8 cellular contexts compared by ENCODE assay signal in genomic region chr12:122887817-122888212, GRCh38. TPM values are rescaled to one million over a fixed set of nuclear protein-coding genes. Genes with fewer than 3 reads are reported as not detected.
A peak's percentile ranks its signal among the peaks of the same experiment; 100 is the strongest.
DNase-seq lines count a peak whose midpoint lies in the region; ATAC-seq and TF ChIP-seq lines count a peak whose summit lies in the region.

No MANE protein-coding gene starts in this region.

- H3K4me3 ChIP-seq in adrenal gland (peak overlapping the region in 1 of 4 donors; percentile 39), neural cell (ENCODE audit: low read length) (peak overlapping the region; percentile 30)

- H3K79me2 ChIP-seq in neural cell (replicated peaks; ENCODE audit: insufficient read depth, low read length) = peaks cover 84% of the 10 kb centered on the region

- H3K27me3 ChIP-seq in adrenal gland (no peaks in the 10 kb centered on the region), neural cell (ENCODE audit: insufficient read depth, low read depth, low read length) (no peaks in the 10 kb centered on the region)

- H3F3A ChIP-seq in neural cell (ENCODE audit: insufficient read depth, low read length, poor library complexity, severe bottlenecking) = peaks cover 7% of the 10 kb centered on the region

- intact Hi-C loops in adrenal gland (cut with DNase I) = no loop called here

- H3K36me3 ChIP-seq in adrenal gland (replicated peaks in 1 of 2) (no peaks in the 10 kb centered on the region), neural cell (ENCODE audit: insufficient read depth, low read length) (no peaks in the 10 kb centered on the region)

- H3K9me3 ChIP-seq in adrenal gland (replicated peaks in 1 of 3) = no peaks in the 10 kb centered on the region
- no peaks in the 10 kb centered on the region for H3K9me3 ChIP-seq in neural cell (ENCODE audit: low read length)

- no peak for TF ChIP-seq POLR2A in adrenal gland (IDR thresholded peaks at IDR 0.05)

- 34 to 55% (median 45%) methylated on average over 5 of the region's 5 CpGs for WGBS in adrenal gland, 4 donors

- H3K4me1 ChIP-seq in adrenal gland (replicated peaks in 1 of 2) = peaks cover 78 to 86% of the 10 kb centered on the region in 2 donors

- H2AFZ ChIP-seq in neural cell (ENCODE audit: low read depth, low read length) = no peak overlapping the region

- peaks cover 3% of the 10 kb centered on the region for H4K20me1 ChIP-seq in neural cell (ENCODE audit: insufficient read depth)

- no peak overlapping the region for H3K9ac ChIP-seq in neural cell (ENCODE audit: low read length)

- no peak for TF ChIP-seq CTCF in adrenal gland (IDR thresholded peaks at IDR 0.05)
- no peak for TF ChIP-seq CTCF in neural cell (IDR thresholded peaks at IDR 0.05; ENCODE audit: poor library complexity, severe bottlenecking)

- TF ChIP-seq RAD21 in neural cell (conservative IDR thresholded peaks at IDR 0.05) = no peak

- H3K27ac ChIP-seq in adrenal gland (peak overlapping the region; percentile 82 to 95 (median 87)), neural cell (ENCODE audit: low read length) (peak overlapping the region; percentile 47)

- TF ChIP-seq EP300 in neural cell (conservative IDR thresholded peaks at IDR 0.05; ENCODE audit: poor library complexity, severe bottlenecking) = no peak

- no peaks in the 10 kb centered on the region for H3K9me2 ChIP-seq in neural cell (ENCODE audit: insufficient read depth, low read length)

- ATAC-seq in GM18517 (IDR thresholded peaks at IDR 0.05; ENCODE audit: unreplicated experiment) = peak; percentile 35
- ATAC-seq in HG02870 (IDR thresholded peaks at IDR 0.05; ENCODE audit: unreplicated experiment) = peak; percentile 22
- ATAC-seq in GM21360 (IDR thresholded peaks at IDR 0.05; ENCODE audit: unreplicated experiment) = no peak

- DNase-seq in adrenal gland (peak in 1 of 7 donors; percentile 47), mucosa of gallbladder (ENCODE audit: low spot score) (no peak), hypothalamus (lab: John Stamatoyannopoulos, UW) (no peak)
- DNase-seq in stimulated activated CD4-positive, alpha-beta T cell treated with anti-CD3 and anti-CD28 coated beads, Interleukin-2, amount 100 ng/mL, for 48 hours = no peak

- H3K4me2 ChIP-seq in neural cell (ENCODE audit: low read length) = no peak overlapping the region

TF ChIP-seq in neural cell, 6 proteins besides CTCF, POLR2A, EP300 and RAD21:
- TF ChIP-seq MXI1 (conservative IDR thresholded peaks at IDR 0.05; ENCODE audit: poor library complexity, severe bottlenecking) (no peak), EZH2 (IDR thresholded peaks at IDR 0.05; ENCODE audit: borderline replicate concordance, insufficient read depth, low read length, poor library complexity, severe bottlenecking) (no peak), SMC3 (conservative IDR thresholded peaks at IDR 0.05; ENCODE audit: poor library complexity) (no peak), TAF1 (IDR thresholded peaks at IDR 0.05; ENCODE audit: low read depth) (no peak), POLR2AphosphoS5 (IDR thresholded peaks at IDR 0.05) (no peak)
- TF ChIP-seq, protein P1, sequence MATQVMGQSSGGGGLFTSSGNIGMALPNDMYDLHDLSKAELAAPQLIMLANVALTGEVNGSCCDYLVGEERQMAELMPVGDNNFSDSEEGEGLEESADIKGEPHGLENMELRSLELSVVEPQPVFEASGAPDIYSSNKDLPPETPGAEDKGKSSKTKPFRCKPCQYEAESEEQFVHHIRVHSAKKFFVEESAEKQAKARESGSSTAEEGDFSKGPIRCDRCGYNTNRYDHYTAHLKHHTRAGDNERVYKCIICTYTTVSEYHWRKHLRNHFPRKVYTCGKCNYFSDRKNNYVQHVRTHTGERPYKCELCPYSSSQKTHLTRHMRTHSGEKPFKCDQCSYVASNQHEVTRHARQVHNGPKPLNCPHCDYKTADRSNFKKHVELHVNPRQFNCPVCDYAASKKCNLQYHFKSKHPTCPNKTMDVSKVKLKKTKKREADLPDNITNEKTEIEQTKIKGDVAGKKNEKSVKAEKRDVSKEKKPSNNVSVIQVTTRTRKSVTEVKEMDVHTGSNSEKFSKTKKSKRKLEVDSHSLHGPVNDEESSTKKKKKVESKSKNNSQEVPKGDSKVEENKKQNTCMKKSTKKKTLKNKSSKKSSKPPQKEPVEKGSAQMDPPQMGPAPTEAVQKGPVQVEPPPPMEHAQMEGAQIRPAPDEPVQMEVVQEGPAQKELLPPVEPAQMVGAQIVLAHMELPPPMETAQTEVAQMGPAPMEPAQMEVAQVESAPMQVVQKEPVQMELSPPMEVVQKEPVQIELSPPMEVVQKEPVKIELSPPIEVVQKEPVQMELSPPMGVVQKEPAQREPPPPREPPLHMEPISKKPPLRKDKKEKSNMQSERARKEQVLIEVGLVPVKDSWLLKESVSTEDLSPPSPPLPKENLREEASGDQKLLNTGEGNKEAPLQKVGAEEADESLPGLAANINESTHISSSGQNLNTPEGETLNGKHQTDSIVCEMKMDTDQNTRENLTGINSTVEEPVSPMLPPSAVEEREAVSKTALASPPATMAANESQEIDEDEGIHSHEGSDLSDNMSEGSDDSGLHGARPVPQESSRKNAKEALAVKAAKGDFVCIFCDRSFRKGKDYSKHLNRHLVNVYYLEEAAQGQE (IDR thresholded peaks at IDR 0.05; ENCODE audit: borderline replicate concordance) = no peak

RNA-seq across cellular contexts. Expression of gene VPS37B, which starts 8.1 kb away (rescaled TPM):
- total RNA-seq in adrenal gland (10 to 100 TPM; 21.8 to 46.1 (median 30.7) TPM), mucosa of gallbladder (45.8 TPM)
- polyA plus RNA-seq in adrenal gland (10 to 100 TPM; 11.0 to 52.4 (median 25.7) TPM), neural cell (30.2 and 36.7 TPM in 2 replicates)
- 44.3 and 46.3 TPM in 2 replicates for polyA minus RNA-seq in neural cell

RNA-seq across cellular contexts. Expression of gene HIP1R, which starts 52.6 kb away (rescaled TPM):
- total RNA-seq in adrenal gland (100 to 1,000 TPM in 1 of 8 donors, 10 to 100 TPM in 7; 32.2 to 107 (median 41.3) TPM), mucosa of gallbladder (115 TPM)
- polyA plus RNA-seq in adrenal gland (10 to 100 TPM; 21.6 to 70.9 (median 57.5) TPM), neural cell (270 and 297 TPM in 2 replicates)
- 112 and 136 TPM in 2 replicates for polyA minus RNA-seq in neural cell
